24 cellular contexts compared by ENCODE assay signal in genomic region chr1:160741092-160741501, GRCh38. TPM values are rescaled to one million over a fixed set of nuclear protein-coding genes. Genes with fewer than 3 reads are reported as not detected.
A peak's percentile ranks its signal among the peaks of the same experiment; 100 is the strongest.
DNase-seq lines count a peak whose midpoint lies in the region; ATAC-seq, FAIRE-seq and TF ChIP-seq lines count a peak whose summit lies in the region.
"Had no signal": no experiment of that assay in that cellular context is flagged by ENCODE, and none has a peak within 500 bp of the region (broad histone marks: within the 10 kb centered on the region; RNA-seq: fewer than 3 reads in every experiment).

No MANE protein-coding gene starts in this region.

- H3K9me3 ChIP-seq in muscle layer of duodenum (ENCODE audit: control insufficient read depth in 1 of 2, low read length in 2 of 2), result no peaks in the 10 kb centered on the region
- peaks cover 0 to 10% (median 0%) of the 10 kb centered on the region in 4 donors for H3K9me3 ChIP-seq in tibial nerve
- H3K9me3 ChIP-seq: neutrophil had no signal

- H3K27ac Mint-ChIP-seq in activated T-helper 2 cell treated with anti-CD3 and anti-CD28 coated beads, Interferon-gamma antibody, Interleukin-2, Interleukin-4, amounts not matched to agents 10 μg/mL and 5 μg/mL and 100 μg/mL, durations not matched to agents 14 hours and 24 hours and 36 hours, result peak overlapping the region; percentile 8
- H3K27ac Mint-ChIP-seq: H9, type B pancreatic cell had no signal

- intact Hi-C loops in activated T-helper 2 cell treated with anti-CD3 and anti-CD28 coated beads, Interferon-gamma antibody, Interleukin-2, Interleukin-4, amounts not matched to agents 10 μg/mL and 5 μg/mL and 100 μg/mL, durations not matched to agents 14 hours and 24 hours and 36 hours (cut with micrococcal nuclease), result no loop called here

- H3K27ac ChIP-seq in muscle layer of duodenum (ENCODE audit: low read length) (peak overlapping the region; percentile 5), tibial nerve (no peak overlapping the region)
- H3K27ac ChIP-seq: BLaER1, neutrophil had no signal

- 85 to 86% methylated on average over 4 of the region's 4 CpGs for whole genome bisulfite sequencing in tibial nerve, 2 donors

- TF ChIP-seq POLR2A in GM12892 (IDR thresholded peaks at IDR 0.05; ENCODE audit: low read depth, low read length), result no peak
- TF ChIP-seq POLR2A in tibial nerve (IDR thresholded peaks at IDR 0.05), result no peak

- peaks cover 10% of the 10 kb centered on the region for H3K36me3 ChIP-seq in GM06990 (ENCODE audit: control insufficient read depth, insufficient read depth, low read length)
- no peaks in the 10 kb centered on the region for H3K36me3 ChIP-seq in muscle layer of duodenum (ENCODE audit: control insufficient read depth in 1 of 2, insufficient read depth in 2 of 2, low read length in 2 of 2)
- H3K36me3 ChIP-seq in tibial nerve, result no peaks in the 10 kb centered on the region
- H3K36me3 ChIP-seq: BLaER1, left lung, neutrophil had no signal

- H3K4me3 ChIP-seq in GM06990 (replicated peaks; ENCODE audit: low read depth, low read length) (peak overlapping the region; percentile 91), muscle layer of duodenum (ENCODE audit: low read depth in 1 of 2, low read length in 2 of 2) (no peak overlapping the region), tibial nerve (no peak overlapping the region)
- H3K4me3 ChIP-seq: BLaER1 had no signal

- peaks cover 19% of the 10 kb centered on the region for H3K9me3 Mint-ChIP-seq in activated T-helper 2 cell treated with anti-CD3 and anti-CD28 coated beads, Interferon-gamma antibody, Interleukin-2, Interleukin-4, amounts not matched to agents 10 μg/mL and 5 μg/mL and 100 μg/mL, durations not matched to agents 14 hours and 24 hours and 36 hours
- H3K9me3 Mint-ChIP-seq: type B pancreatic cell had no signal

- peak overlapping the region; percentile 3 for H3K4me3 Mint-ChIP-seq in activated T-helper 2 cell treated with anti-CD3 and anti-CD28 coated beads, Interferon-gamma antibody, Interleukin-2, Interleukin-4, amounts not matched to agents 10 μg/mL and 5 μg/mL and 100 μg/mL, durations not matched to agents 14 hours and 24 hours and 36 hours (ENCODE audit: low read depth)
- H3K4me3 Mint-ChIP-seq: H9, type B pancreatic cell had no signal

- H3K4me1 ChIP-seq in muscle layer of duodenum (ENCODE audit: control insufficient read depth in 1 of 2, insufficient read depth in 2 of 2, low read length in 2 of 2) (no peaks in the 10 kb centered on the region), tibial nerve (no peaks in the 10 kb centered on the region)
- H3K4me1 ChIP-seq: BLaER1 had no signal

- no peak for TF ChIP-seq EP300 in tibial nerve (IDR thresholded peaks at IDR 0.05)

- TF ChIP-seq CTCF in GM06990 (IDR thresholded peaks at IDR 0.05; ENCODE audit: insufficient read depth, low read length, poor library complexity, severe bottlenecking) (peak; percentile 25), tibial nerve (IDR thresholded peaks at IDR 0.05) (no peak)

- no peaks in the 10 kb centered on the region for H3K27me3 ChIP-seq in GM06990 (replicated peaks; ENCODE audit: control insufficient read depth, insufficient read depth, low read length)
- no peaks in the 10 kb centered on the region for H3K27me3 ChIP-seq in muscle layer of duodenum (ENCODE audit: low read depth, low read length)
- no peaks in the 10 kb centered on the region for H3K27me3 ChIP-seq in tibial nerve
- H3K27me3 ChIP-seq: BLaER1, left lung, neutrophil had no signal

- no peaks in the 10 kb centered on the region for H3K27me3 Mint-ChIP-seq in activated T-helper 2 cell treated with anti-CD3 and anti-CD28 coated beads, Interferon-gamma antibody, Interleukin-2, Interleukin-4, amounts not matched to agents 10 μg/mL and 5 μg/mL and 100 μg/mL, durations not matched to agents 14 hours and 24 hours and 36 hours (ENCODE audit: low read depth)
- H3K27me3 Mint-ChIP-seq: type B pancreatic cell had no signal

- DNase-seq in GM06990 (ENCODE audit: extremely low read depth, insufficient read length), result no peak
- DNase-seq in GM12892 (ENCODE audit: insufficient read length), result no peak
- DNase-seq in activated T-helper 2 cell treated with anti-CD3 and anti-CD28 coated beads, Interferon-gamma antibody, Interleukin-2, Interleukin-4, amounts not matched to agents 10 μg/mL and 5 μg/mL and 100 μg/mL, durations not matched to agents 14 hours and 24 hours and 36 hours (ENCODE audit: low spot score), result no peak
- DNase-seq in tibial nerve (ENCODE audit: low spot score in 2 of 2), result no peak
- DNase-seq: activated CD8-positive, alpha-beta memory T cell treated with anti-CD3 and anti-CD28 coated beads for 24 hours; amniotic stem cell; central memory CD4-positive, alpha-beta T cell; foreskin melanocyte; H9; left lung; NCI-H1930; NCI-H524; stimulated activated CD4-positive, alpha-beta T cell treated with anti-CD3 and anti-CD28 coated beads, Interleukin-4, amount 100 ng/mL, for 1 hour; stimulated activated CD8-positive, alpha-beta memory T cell treated with anti-CD3 and anti-CD28 coated beads, Interleukin-4, amount 100 ng/mL, for 48 hours had no signal

- ATAC-seq in GM18873 (IDR thresholded peaks at IDR 0.05; ENCODE audit: low FRiP score, unreplicated experiment) (no peak), HG02852 (IDR thresholded peaks at IDR 0.05; ENCODE audit: unreplicated experiment) (no peak), HG03354 (IDR thresholded peaks at IDR 0.05; ENCODE audit: poor library complexity, severe bottlenecking, unreplicated experiment) (no peak)
- ATAC-seq: left lung had no signal

- FAIRE-seq in GM12892 (lab: Jason Lieb, UNC), result peak; percentile 91

- peaks cover 27% of the 10 kb centered on the region for H3K36me3 Mint-ChIP-seq in activated T-helper 2 cell treated with anti-CD3 and anti-CD28 coated beads, Interferon-gamma antibody, Interleukin-2, Interleukin-4, amounts not matched to agents 10 μg/mL and 5 μg/mL and 100 μg/mL, durations not matched to agents 14 hours and 24 hours and 36 hours (ENCODE audit: low read depth)
- H3K36me3 Mint-ChIP-seq: type B pancreatic cell had no signal

- H3K4me1 Mint-ChIP-seq in activated T-helper 2 cell treated with anti-CD3 and anti-CD28 coated beads, Interferon-gamma antibody, Interleukin-2, Interleukin-4, amounts not matched to agents 10 μg/mL and 5 μg/mL and 100 μg/mL, durations not matched to agents 14 hours and 24 hours and 36 hours (ENCODE audit: low read depth), result peaks cover 69% of the 10 kb centered on the region

RNA-seq across cellular contexts. Expression of gene SLAMF7, which starts 2.0 kb away (rescaled TPM):
- 149 TPM for polyA plus RNA-seq in GM12892 (2012; ENCODE audit: missing spikeins)
- 4.1 and 5.5 TPM in 2 replicates for total RNA-seq in activated T-helper 2 cell treated with anti-CD3 and anti-CD28 coated beads, Interferon-gamma antibody, Interleukin-2, Interleukin-4, amounts not matched to agents 10 μg/mL and 5 μg/mL and 100 μg/mL, durations not matched to agents 14 hours and 24 hours and 36 hours
- total RNA-seq in tibial nerve, result under 1 TPM; 0.22 to 0.90 (median 0.51) TPM
- total RNA-seq: H9, HT-29 had no signal

RNA-seq across cellular contexts. Expression of gene CD48, which starts 29.5 kb away (rescaled TPM):
- 745 TPM for polyA plus RNA-seq in GM12892 (2012; ENCODE audit: missing spikeins)
- total RNA-seq in activated T-helper 2 cell treated with anti-CD3 and anti-CD28 coated beads, Interferon-gamma antibody, Interleukin-2, Interleukin-4, amounts not matched to agents 10 μg/mL and 5 μg/mL and 100 μg/mL, durations not matched to agents 14 hours and 24 hours and 36 hours, result 101 and 103 TPM in 2 replicates
- total RNA-seq in tibial nerve, result 1 to 10 TPM; 1.5 to 5.9 (median 2.0) TPM
- total RNA-seq: H9, HT-29, SK-MEL-5 had no signal

RNA-seq across cellular contexts. Expression of gene LY9, which starts 54.9 kb away (rescaled TPM):
- 7.6 TPM for polyA plus RNA-seq in GM12892 (2012; ENCODE audit: missing spikeins)
- total RNA-seq in activated T-helper 2 cell treated with anti-CD3 and anti-CD28 coated beads, Interferon-gamma antibody, Interleukin-2, Interleukin-4, amounts not matched to agents 10 μg/mL and 5 μg/mL and 100 μg/mL, durations not matched to agents 14 hours and 24 hours and 36 hours, result 0.28 and 0.34 TPM in 2 replicates
- total RNA-seq in tibial nerve, result 1 to 10 TPM in 2 of 4 donors, under 1 TPM in 1, not detected in 1; 0.22 to 3.0 (median 1.9) TPM
- total RNA-seq: H9, HT-29, M059J, SK-MEL-5 had no signal

Comparison
In these comparisons a context has a peak if more than half of its experiments do, and no peak if none do; other contexts are left out.
1. RNA of gene CD48, which starts 29.5 kb away (total RNA-seq): 101 to 103 TPM in activated T-helper 2 cell treated with anti-CD3 and anti-CD28 coated beads, Interferon-gamma antibody, Interleukin-2, Interleukin-4, amounts not matched to agents 10 μg/mL and 5 μg/mL and 100 μg/mL, durations not matched to agents 14 hours and 24 hours and 36 hours; 1.5 to 5.9 TPM in tibial nerve; every median in the first group is over 10 times any median in the second.